ENCODE assay signal across 10 cellular contexts in genomic region chr3:136730595-136731273, GRCh38. TPM values are rescaled to one million over a fixed set of nuclear protein-coding genes. Genes with fewer than 3 reads are reported as not detected.
DNase-seq lines count a peak whose midpoint lies in the region; ATAC-seq and TF ChIP-seq lines count a peak whose summit lies in the region.
"Had no signal": no experiment of that assay in that cellular context is flagged by ENCODE, and none has a peak within 500 bp of the region (broad histone marks: within the 10 kb centered on the region; RNA-seq: fewer than 3 reads in every experiment).

No MANE protein-coding gene starts in this region.

- TF ChIP-seq CTCF in right lobe of liver (IDR thresholded peaks at IDR 0.05) (no peak), endodermal cell (conservative IDR thresholded peaks at IDR 0.05) (no peak), osteoblast (IDR thresholded peaks at IDR 0.05; ENCODE audit: extremely low read depth, low read depth, low read length) (no peak)

- H3K4me1 ChIP-seq in right lobe of liver = peaks cover 0 to 23% (median 9%) of the 10 kb centered on the region in 4 donors
- H3K4me1 ChIP-seq in endodermal cell (ENCODE audit: control insufficient read depth, insufficient read depth, low read length) = peaks cover 3% of the 10 kb centered on the region
- peaks cover 6% of the 10 kb centered on the region for H3K4me1 ChIP-seq in osteoblast (ENCODE audit: insufficient read depth, low read length)

- H3K4me1 Mint-ChIP-seq in endodermal cell = peaks cover 34% of the 10 kb centered on the region

- no peak for TF ChIP-seq POLR2A in right lobe of liver (IDR thresholded peaks at IDR 0.05)

- no peak overlapping the region for H3K9ac ChIP-seq in endodermal cell (ENCODE audit: extremely low read depth, low read length, poor library complexity, severe bottlenecking)

- no peaks in the 10 kb centered on the region for H3K27me3 Mint-ChIP-seq in endodermal cell (ENCODE audit: insufficient read depth)

- peaks cover 10% of the 10 kb centered on the region for H4K20me1 ChIP-seq in osteoblast (ENCODE audit: insufficient read depth, low read length)

- H3K36me3 Mint-ChIP-seq in endodermal cell (ENCODE audit: low read depth) = peaks cover 1% of the 10 kb centered on the region

- H3K79me2 ChIP-seq in osteoblast (ENCODE audit: insufficient read depth, low read length) = peaks cover 89% of the 10 kb centered on the region

- ATAC-seq in GM18499 (IDR thresholded peaks at IDR 0.05; ENCODE audit: insufficient read depth, unreplicated experiment) (peak; percentile 60), GM21381 (IDR thresholded peaks at IDR 0.05; ENCODE audit: unreplicated experiment) (peak; percentile 64), HG03354 (IDR thresholded peaks at IDR 0.05; ENCODE audit: poor library complexity, severe bottlenecking, unreplicated experiment) (peak; percentile 48), right lobe of liver (peak; percentile 79 to 91 (median 88))

- H3K9me3 Mint-ChIP-seq in endodermal cell = no peaks in the 10 kb centered on the region

- H3K9me3 ChIP-seq in right lobe of liver = no peaks in the 10 kb centered on the region
- no peaks in the 10 kb centered on the region for H3K9me3 ChIP-seq in endodermal cell (ENCODE audit: control insufficient read depth, low read length)
- H3K9me3 ChIP-seq in osteoblast (ENCODE audit: low read depth, low read length) = no peaks in the 10 kb centered on the region

- DNase-seq in right lobe of liver (no peak), endodermal cell (no peak), osteoblast (ENCODE audit: insufficient read length, low spot score, missing footprints) (no peak), hypothalamus (lab: John Stamatoyannopoulos, UW) (no peak), NCI-H1105 (lab: John Stamatoyannopoulos, UW) (no peak)
- DNase-seq: activated CD4-positive, CD25-positive, alpha-beta regulatory T cell; Calu3 had no signal

- H3K36me3 ChIP-seq in right lobe of liver = no peaks in the 10 kb centered on the region
- no peaks in the 10 kb centered on the region for H3K36me3 ChIP-seq in endodermal cell (ENCODE audit: control insufficient read depth, insufficient read depth, low read length)
- H3K36me3 ChIP-seq in osteoblast (ENCODE audit: insufficient read depth, low read length) = no peaks in the 10 kb centered on the region

- H3K27me3 ChIP-seq in right lobe of liver = no peaks in the 10 kb centered on the region
- no peaks in the 10 kb centered on the region for H3K27me3 ChIP-seq in endodermal cell (ENCODE audit: control insufficient read depth, insufficient read depth, low read length, poor library complexity, severe bottlenecking)
- no peaks in the 10 kb centered on the region for H3K27me3 ChIP-seq in osteoblast (ENCODE audit: insufficient read depth, low read length)

- intact Hi-C loops in right lobe of liver (cut with DNase I) = no loop called here

- no peak overlapping the region for H2AFZ ChIP-seq in osteoblast (ENCODE audit: low read length)

- no peak overlapping the region for H3K27ac ChIP-seq in right lobe of liver
- H3K27ac ChIP-seq in endodermal cell (ENCODE audit: low read depth, low read length) = no peak overlapping the region
- no peak overlapping the region for H3K27ac ChIP-seq in osteoblast (ENCODE audit: low read depth, low read length)

- no peak overlapping the region for H3K4me2 ChIP-seq in osteoblast (ENCODE audit: insufficient read depth, low read length)

- no peak overlapping the region for H3K4me3 ChIP-seq in right lobe of liver
- no peak overlapping the region for H3K4me3 ChIP-seq in endodermal cell (ENCODE audit: low read length)
- no peak overlapping the region for H3K4me3 ChIP-seq in osteoblast (ENCODE audit: insufficient read depth, low read length)

- H3K4me3 Mint-ChIP-seq in endodermal cell = no peak overlapping the region

- no peak overlapping the region for H3K27ac Mint-ChIP-seq in endodermal cell

RNA-seq across cellular contexts. Expression of gene STAG1, which starts 21.4 kb away (rescaled TPM):
- total RNA-seq in right lobe of liver = 10 to 100 TPM in 5 of 6 experiments, 1 to 10 TPM in 1; 8.2 to 18.5 (median 12.7) TPM
- 10 to 100 TPM; 26.8 to 29.8 TPM for total RNA-seq in endodermal cell
- polyA plus RNA-seq in endodermal cell (2013, experiment 1 of 2) = 20.2 TPM
- polyA plus RNA-seq in endodermal cell (2013, experiment 2 of 2) = 22.0 TPM
- total RNA-seq in osteoblast = 56.9 and 58.6 TPM in 2 replicates
